Comparison of ENCODE assay signal across 1 cellular context in the genomic region with DNA sequence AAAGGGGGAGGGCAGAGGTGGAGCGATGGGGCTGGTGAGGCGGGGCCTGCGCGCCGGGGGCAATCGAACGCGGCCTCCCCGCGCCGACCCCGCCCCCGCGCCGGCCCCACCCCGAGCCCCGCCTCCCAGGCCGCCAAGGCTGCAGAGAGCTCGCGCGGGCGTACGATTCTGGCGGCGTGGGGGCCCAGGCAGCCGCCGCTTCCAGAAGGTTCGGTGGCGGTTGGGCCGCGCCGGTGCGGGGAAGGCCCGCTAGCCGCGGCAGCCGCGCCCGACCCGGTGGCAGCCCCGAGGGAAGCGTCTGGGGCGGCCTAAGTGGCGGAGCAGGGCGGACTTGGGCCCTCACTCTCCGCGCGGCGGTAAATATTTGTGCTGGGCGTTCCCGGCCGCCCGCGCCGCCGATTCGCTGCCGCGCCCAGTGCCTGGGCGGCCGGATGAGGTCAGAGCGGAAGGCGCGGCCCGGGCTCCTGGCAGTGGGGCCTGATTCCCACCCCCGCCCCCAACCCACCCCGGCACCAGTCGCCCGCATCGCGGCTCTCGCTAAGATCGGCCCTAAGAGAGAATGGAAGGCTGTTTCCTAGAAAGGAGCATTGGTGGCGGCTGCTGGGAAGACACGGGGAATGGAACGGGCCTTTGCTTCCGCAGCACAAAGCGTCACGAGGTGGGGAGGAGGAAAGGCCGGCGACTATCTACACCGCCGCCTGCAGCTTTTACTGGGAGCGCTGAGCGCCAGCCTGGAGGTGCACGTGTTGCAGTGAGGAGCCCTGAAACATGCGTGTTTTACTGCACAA.
TF ChIP-seq lines count a peak whose summit lies in the region.

A gene with protein sequence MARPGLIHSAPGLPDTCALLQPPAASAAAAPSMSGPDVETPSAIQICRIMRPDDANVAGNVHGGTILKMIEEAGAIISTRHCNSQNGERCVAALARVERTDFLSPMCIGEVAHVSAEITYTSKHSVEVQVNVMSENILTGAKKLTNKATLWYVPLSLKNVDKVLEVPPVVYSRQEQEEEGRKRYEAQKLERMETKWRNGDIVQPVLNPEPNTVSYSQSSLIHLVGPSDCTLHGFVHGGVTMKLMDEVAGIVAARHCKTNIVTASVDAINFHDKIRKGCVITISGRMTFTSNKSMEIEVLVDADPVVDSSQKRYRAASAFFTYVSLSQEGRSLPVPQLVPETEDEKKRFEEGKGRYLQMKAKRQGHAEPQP (minus strand): TSS at position 368 of the 788 bp plus-strand sequence. CDS start 368 bp downstream, outside the sequence.

TF ChIP-seq in K562, 482 proteins besides CTCF, POLR2A, EP300 and RAD21 (continued from another document):
- TF ChIP-seq, protein P1, sequence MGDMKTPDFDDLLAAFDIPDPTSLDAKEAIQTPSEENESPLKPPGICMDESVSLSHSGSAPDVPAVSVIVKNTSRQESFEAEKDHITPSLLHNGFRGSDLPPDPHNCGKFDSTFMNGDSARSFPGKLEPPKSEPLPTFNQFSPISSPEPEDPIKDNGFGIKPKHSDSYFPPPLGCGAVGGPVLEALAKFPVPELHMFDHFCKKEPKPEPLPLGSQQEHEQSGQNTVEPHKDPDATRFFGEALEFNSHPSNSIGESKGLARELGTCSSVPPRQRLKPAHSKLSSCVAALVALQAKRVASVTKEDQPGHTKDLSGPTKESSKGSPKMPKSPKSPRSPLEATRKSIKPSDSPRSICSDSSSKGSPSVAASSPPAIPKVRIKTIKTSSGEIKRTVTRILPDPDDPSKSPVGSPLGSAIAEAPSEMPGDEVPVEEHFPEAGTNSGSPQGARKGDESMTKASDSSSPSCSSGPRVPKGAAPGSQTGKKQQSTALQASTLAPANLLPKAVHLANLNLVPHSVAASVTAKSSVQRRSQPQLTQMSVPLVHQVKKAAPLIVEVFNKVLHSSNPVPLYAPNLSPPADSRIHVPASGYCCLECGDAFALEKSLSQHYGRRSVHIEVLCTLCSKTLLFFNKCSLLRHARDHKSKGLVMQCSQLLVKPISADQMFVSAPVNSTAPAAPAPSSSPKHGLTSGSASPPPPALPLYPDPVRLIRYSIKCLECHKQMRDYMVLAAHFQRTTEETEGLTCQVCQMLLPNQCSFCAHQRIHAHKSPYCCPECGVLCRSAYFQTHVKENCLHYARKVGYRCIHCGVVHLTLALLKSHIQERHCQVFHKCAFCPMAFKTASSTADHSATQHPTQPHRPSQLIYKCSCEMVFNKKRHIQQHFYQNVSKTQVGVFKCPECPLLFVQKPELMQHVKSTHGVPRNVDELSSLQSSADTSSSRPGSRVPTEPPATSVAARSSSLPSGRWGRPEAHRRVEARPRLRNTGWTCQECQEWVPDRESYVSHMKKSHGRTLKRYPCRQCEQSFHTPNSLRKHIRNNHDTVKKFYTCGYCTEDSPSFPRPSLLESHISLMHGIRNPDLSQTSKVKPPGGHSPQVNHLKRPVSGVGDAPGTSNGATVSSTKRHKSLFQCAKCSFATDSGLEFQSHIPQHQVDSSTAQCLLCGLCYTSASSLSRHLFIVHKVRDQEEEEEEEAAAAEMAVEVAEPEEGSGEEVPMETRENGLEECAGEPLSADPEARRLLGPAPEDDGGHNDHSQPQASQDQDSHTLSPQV (IDR thresholded peaks at IDR 0.05): no peak
- TF ChIP-seq, protein P2, sequence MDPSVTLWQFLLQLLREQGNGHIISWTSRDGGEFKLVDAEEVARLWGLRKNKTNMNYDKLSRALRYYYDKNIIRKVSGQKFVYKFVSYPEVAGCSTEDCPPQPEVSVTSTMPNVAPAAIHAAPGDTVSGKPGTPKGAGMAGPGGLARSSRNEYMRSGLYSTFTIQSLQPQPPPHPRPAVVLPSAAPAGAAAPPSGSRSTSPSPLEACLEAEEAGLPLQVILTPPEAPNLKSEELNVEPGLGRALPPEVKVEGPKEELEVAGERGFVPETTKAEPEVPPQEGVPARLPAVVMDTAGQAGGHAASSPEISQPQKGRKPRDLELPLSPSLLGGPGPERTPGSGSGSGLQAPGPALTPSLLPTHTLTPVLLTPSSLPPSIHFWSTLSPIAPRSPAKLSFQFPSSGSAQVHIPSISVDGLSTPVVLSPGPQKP (CRISPR knock-in tag; IDR thresholded peaks at IDR 0.05): no peak
- TF ChIP-seq, protein P3, sequence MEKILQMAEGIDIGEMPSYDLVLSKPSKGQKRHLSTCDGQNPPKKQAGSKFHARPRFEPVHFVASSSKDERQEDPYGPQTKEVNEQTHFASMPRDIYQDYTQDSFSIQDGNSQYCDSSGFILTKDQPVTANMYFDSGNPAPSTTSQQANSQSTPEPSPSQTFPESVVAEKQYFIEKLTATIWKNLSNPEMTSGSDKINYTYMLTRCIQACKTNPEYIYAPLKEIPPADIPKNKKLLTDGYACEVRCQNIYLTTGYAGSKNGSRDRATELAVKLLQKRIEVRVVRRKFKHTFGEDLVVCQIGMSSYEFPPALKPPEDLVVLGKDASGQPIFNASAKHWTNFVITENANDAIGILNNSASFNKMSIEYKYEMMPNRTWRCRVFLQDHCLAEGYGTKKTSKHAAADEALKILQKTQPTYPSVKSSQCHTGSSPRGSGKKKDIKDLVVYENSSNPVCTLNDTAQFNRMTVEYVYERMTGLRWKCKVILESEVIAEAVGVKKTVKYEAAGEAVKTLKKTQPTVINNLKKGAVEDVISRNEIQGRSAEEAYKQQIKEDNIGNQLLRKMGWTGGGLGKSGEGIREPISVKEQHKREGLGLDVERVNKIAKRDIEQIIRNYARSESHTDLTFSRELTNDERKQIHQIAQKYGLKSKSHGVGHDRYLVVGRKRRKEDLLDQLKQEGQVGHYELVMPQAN (IDR thresholded peaks at IDR 0.05; ENCODE audit: borderline replicate concordance): peak; percentile 98
- no peak for TF ChIP-seq PCBP2 (IDR thresholded peaks at IDR 0.05; ENCODE audit: low read depth, low read length, poor library complexity, severe bottlenecking)
- peak; percentile 82 for TF ChIP-seq GABPB1 (CRISPR knock-in tag; IDR thresholded peaks at IDR 0.05)
- TF ChIP-seq, protein P4, sequence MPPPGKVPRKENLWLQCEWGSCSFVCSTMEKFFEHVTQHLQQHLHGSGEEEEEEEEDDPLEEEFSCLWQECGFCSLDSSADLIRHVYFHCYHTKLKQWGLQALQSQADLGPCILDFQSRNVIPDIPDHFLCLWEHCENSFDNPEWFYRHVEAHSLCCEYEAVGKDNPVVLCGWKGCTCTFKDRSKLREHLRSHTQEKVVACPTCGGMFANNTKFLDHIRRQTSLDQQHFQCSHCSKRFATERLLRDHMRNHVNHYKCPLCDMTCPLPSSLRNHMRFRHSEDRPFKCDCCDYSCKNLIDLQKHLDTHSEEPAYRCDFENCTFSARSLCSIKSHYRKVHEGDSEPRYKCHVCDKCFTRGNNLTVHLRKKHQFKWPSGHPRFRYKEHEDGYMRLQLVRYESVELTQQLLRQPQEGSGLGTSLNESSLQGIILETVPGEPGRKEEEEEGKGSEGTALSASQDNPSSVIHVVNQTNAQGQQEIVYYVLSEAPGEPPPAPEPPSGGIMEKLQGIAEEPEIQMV (tag; conservative IDR thresholded peaks at IDR 0.05; ENCODE audit: low read depth): no peak
- TF ChIP-seq, protein P5, sequence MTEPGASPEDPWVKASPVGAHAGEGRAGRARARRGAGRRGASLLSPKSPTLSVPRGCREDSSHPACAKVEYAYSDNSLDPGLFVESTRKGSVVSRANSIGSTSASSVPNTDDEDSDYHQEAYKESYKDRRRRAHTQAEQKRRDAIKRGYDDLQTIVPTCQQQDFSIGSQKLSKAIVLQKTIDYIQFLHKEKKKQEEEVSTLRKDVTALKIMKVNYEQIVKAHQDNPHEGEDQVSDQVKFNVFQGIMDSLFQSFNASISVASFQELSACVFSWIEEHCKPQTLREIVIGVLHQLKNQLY (CRISPR knock-in tag; conservative IDR thresholded peaks at IDR 0.05): no peak; a peak in 1 of 4 replicates
- TF ChIP-seq, protein P6, sequence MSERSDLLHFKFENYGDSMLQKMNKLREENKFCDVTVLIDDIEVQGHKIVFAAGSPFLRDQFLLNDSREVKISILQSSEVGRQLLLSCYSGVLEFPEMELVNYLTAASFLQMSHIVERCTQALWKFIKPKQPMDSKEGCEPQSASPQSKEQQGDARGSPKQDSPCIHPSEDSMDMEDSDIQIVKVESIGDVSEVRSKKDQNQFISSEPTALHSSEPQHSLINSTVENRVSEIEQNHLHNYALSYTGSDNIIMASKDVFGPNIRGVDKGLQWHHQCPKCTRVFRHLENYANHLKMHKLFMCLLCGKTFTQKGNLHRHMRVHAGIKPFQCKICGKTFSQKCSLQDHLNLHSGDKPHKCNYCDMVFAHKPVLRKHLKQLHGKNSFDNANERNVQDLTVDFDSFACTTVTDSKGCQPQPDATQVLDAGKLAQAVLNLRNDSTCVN (CRISPR knock-in tag; IDR thresholded peaks at IDR 0.05): no peak
- TF ChIP-seq ZNF224 (CRISPR knock-in tag; IDR thresholded peaks at IDR 0.05): 0 out of 2 replicates have a peak, but pooled peaks have one; percentile 70
- TF ChIP-seq NR2C1 (IDR thresholded peaks at IDR 0.05): no peak
- TF ChIP-seq NR2C1 (tag; IDR thresholded peaks at IDR 0.05): no peak
- TF ChIP-seq, protein P7, sequence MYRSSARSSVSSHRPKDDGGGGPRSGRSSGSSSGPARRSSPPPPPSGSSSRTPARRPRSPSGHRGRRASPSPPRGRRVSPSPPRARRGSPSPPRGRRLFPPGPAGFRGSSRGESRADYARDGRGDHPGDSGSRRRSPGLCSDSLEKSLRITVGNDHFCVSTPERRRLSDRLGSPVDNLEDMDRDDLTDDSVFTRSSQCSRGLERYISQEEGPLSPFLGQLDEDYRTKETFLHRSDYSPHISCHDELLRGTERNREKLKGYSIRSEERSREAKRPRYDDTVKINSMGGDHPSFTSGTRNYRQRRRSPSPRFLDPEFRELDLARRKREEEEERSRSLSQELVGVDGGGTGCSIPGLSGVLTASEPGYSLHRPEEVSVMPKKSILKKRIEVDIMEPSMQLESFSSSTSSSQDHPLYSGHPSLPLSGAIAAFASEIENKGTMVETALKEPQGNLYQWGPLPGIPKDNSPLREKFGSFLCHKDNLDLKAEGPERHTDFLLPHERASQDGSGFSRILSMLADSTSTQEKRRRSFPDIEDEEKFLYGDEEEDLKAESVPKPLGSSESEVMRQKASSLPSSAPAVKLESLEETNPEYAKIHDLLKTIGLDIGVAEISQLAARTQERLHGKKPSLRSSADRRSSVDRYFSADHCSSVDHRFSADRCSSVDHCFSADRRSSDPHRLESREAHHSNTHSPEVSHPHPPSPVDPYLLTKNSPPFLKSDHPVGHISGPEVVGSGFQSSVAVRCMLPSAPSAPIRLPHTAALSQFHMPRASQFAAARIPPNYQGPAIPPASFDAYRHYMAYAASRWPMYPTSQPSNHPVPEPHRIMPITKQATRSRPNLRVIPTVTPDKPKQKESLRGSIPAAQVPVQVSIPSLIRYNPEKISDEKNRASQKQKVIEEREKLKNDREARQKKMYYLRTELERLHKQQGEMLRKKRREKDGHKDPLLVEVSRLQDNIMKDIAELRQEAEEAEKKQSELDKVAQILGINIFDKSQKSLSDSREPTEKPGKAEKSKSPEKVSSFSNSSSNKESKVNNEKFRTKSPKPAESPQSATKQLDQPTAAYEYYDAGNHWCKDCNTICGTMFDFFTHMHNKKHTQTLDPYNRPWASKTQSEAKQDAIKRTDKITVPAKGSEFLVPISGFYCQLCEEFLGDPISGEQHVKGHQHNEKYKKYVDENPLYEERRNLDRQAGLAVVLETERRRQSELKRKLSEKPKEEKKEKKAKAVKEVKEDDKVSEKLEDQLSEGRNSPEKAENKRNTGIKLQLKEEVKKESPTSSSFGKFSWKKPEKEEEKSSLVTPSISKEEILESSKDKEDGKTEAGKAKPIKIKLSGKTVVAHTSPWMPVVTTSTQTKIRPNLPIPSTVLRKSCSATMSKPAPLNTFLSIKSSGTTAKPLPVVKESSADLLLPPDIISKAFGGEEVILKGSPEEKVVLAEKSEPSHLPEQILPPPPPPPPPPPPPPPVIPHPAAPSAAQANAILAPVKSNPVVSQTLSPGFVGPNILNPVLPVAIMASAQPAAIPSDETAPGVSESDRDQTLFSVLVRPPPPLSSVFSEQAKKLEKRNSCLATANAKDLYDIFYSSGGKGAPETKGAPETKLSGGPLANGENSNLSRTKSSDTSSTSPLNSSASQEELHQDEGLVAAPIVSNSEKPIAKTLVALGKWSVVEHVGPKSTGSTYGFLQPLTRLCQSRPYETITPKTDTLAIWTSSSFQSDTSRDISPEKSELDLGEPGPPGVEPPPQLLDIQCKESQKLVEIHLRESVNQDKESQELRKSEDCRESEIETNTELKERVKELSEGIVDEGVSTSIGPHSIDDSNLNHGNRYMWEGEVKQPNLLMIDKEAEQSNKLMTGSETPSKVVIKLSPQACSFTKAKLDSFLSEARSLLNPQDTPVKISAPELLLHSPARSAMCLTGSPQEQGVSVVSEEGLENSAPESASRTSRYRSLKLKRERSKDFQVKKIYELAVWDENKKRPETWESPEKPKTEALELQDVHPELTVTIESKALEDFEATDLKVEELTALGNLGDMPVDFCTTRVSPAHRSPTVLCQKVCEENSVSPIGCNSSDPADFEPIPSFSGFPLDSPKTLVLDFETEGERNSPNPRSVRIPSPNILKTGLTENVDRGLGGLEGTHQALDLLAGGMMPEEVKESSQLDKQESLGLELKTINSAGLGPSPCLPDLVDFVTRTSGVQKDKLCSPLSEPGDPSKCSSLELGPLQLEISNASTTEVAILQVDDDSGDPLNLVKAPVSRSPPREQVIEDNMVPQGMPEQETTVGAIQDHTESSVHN (IDR thresholded peaks at IDR 0.05; ENCODE audit: borderline replicate concordance in 1 of 2, low read depth in 1 of 2): no peak
- no peak for TF ChIP-seq ZNF253 (CRISPR knock-in tag; conservative IDR thresholded peaks at IDR 0.05)
- TF ChIP-seq STAT5B (CRISPR knock-in tag; IDR thresholded peaks at IDR 0.05): no peak
- TF ChIP-seq ZNF778 (CRISPR knock-in tag; IDR thresholded peaks at IDR 0.05): no peak
- TF ChIP-seq KDM1A (IDR thresholded peaks at IDR 0.05): no peak
- TF ChIP-seq HDAC8 (tag; IDR thresholded peaks at IDR 0.05): no peak
- no peak for TF ChIP-seq HSF4 (CRISPR knock-in tag; IDR thresholded peaks at IDR 0.05; ENCODE audit: borderline replicate concordance)
- TF ChIP-seq TRIM28 (IDR thresholded peaks at IDR 0.05): no peak
- TF ChIP-seq ZNF212 (CRISPR knock-in tag; IDR thresholded peaks at IDR 0.05): 0 out of 2 replicates have a peak, but pooled peaks have one; percentile 3
- TF ChIP-seq KDM2B (CRISPR knock-in tag; IDR thresholded peaks at IDR 0.05): peak; percentile 67; the same call in 1 of the 2 replicates
- TF ChIP-seq JUND (IDR thresholded peaks at IDR 0.05; ENCODE audit: borderline replicate concordance, low read depth, low read length): peak; percentile 71
- peak; percentile 31; the same call in 1 of the 3 replicates for TF ChIP-seq JUND (tag; IDR thresholded peaks at IDR 0.05; ENCODE audit: borderline replicate concordance, low read depth, low read length)
- no peak for TF ChIP-seq MCM7 (IDR thresholded peaks at IDR 0.05)
- no peak for TF ChIP-seq OTX1 (CRISPR knock-in tag; IDR thresholded peaks at IDR 0.05)
- TF ChIP-seq CC2D1A (IDR thresholded peaks at IDR 0.05): no peak
- peak; percentile 73 for TF ChIP-seq DPF2 (IDR thresholded peaks at IDR 0.05)
- TF ChIP-seq ZNF431 (CRISPR knock-in tag; IDR thresholded peaks at IDR 0.05): peak; percentile 52; the same call in 1 of the 2 replicates
- TF ChIP-seq NFE2L1 (tag; IDR thresholded peaks at IDR 0.05; ENCODE audit: borderline replicate concordance, low read depth): no peak
- TF ChIP-seq SNIP1 (IDR thresholded peaks at IDR 0.05; ENCODE audit: low read depth): no peak; the same call in 1 of the 2 replicates
- TF ChIP-seq ZNF589 (CRISPR knock-in tag; IDR thresholded peaks at IDR 0.05; ENCODE audit: low read depth): no peak
- TF ChIP-seq SP2 (IDR thresholded peaks at IDR 0.05; ENCODE audit: extremely low read depth, low read depth, low read length, poor library complexity, severe bottlenecking): no peak
- no peak for TF ChIP-seq ZNF586 (CRISPR knock-in tag; conservative IDR thresholded peaks at IDR 0.05)
- TF ChIP-seq PYGO2 (tag; IDR thresholded peaks at IDR 0.05): no peak
